17 cellular contexts compared by ENCODE assay signal in the genomic region with DNA sequence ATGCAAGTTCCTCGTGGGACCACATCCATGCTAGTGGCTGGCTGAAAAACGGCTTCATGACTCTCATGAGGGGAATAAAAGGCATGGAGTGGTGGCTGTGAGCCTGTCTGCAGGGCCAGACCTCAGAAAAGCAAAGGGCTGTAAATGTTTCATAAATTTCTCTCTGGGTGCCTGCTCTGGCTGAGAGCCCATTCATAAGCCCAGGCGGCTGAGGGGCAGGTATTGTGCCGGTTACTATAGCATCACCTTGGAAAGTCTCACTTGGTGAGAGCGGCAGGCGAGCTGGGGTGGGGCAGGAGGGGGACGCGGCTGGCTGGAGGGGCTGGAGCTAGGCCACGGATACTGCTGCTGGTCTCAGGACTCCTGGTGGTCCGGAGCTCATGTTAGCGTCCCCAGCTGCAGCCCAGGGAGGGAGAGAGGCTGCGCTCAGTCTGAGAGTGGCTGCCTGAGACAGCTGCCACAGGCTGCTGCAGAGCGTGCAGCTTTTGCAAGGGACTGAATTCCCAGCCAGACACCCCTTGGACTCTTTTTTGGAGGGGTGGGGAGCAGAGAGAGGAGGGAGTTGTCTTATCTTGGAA. TPM values are rescaled to one million over a fixed set of nuclear protein-coding genes. Genes with fewer than 3 reads are reported as not detected.
DNase-seq lines count a peak whose midpoint lies in the region; ATAC-seq, FAIRE-seq and TF ChIP-seq lines count a peak whose summit lies in the region.
"Had no signal": no experiment of that assay in that cellular context is flagged by ENCODE, and none has a peak within 500 bp of the region (broad histone marks: within the 10 kb centered on the region; RNA-seq: fewer than 3 reads in every experiment).

A gene (plus strand): TSS at position 429 of the 578 bp plus-strand sequence. CDS start 318 bp downstream, outside the sequence.

- FAIRE-seq in GM19239 (lab: Jason Lieb, UNC), result no peak
- FAIRE-seq: small intestine had no signal

- no peaks in the 10 kb centered on the region for H3K27me3 ChIP-seq in transverse colon
- H3K27me3 ChIP-seq: tibial nerve had no signal

- intact Hi-C loops in transverse colon (cut with DNase I; ENCODE audit: low total_unique reads), result no loop called here

- WGBS in transverse colon (ENCODE audit: low coverage in 1 of 2), 2 donors, result 9% methylated on average over 13 of the region's 13 CpGs; no CpG with 5 or more reads in 1 of the 2 donors

- DNase-seq in NCI-H2227 (lab: John Stamatoyannopoulos, UW; ENCODE audit: unreplicated experiment) (peak; percentile 38), NCI-H2227 treated with DMSO at 0.1 percent for 48 hours (lab: John Stamatoyannopoulos, UW) (no peak), left kidney (ENCODE audit: low read depth, low spot score) (peak; percentile 83), transverse colon (peak; percentile 13), GM19239 (ENCODE audit: insufficient read length, low spot score) (no peak), NCI-H510A treated with DMSO at 0.1 percent for 48 hours (lab: John Stamatoyannopoulos, UW) (no peak)
- DNase-seq: HCEC 1CT, immature natural killer cell, KG1, naive B cell, NCI-H2081 treated with DMSO at 0.1 percent for 48 hours, SIG-M5, small intestine, WERI-Rb-1 had no signal

- TF ChIP-seq EP300 in transverse colon (IDR thresholded peaks at IDR 0.05; ENCODE audit: low read depth), result no peak

- ATAC-seq in SK-N-SH treated with all-trans-retinoic acid at 6 μM for 48 hours (peak; percentile 51; the same call in 2 of the 3 replicates), GM18519 (IDR thresholded peaks at IDR 0.05; ENCODE audit: low FRiP score, unreplicated experiment) (no peak)

- TF ChIP-seq POLR2A in transverse colon (IDR thresholded peaks at IDR 0.05), result no peak

- no peak within 1 kb of the TSS for H3K4me3 ChIP-seq in transverse colon
- H3K4me3 ChIP-seq: tibial nerve had no signal

- in situ Hi-C loops in transverse colon (cut with MboI; ENCODE audit: low pct_ligation_motif_present in 1 of 4, low pct_unique_long_range_greater_than_20kb in 1 of 4, low sequenced_read_pairs in 3 of 4), result loop anchor here in 3 of 4 donors (25.0 kb wide), 1 partner anchor 381 kb away; no protein-coding TSS in a partner anchor

- no peak for TF ChIP-seq CTCF in transverse colon (IDR thresholded peaks at IDR 0.05)

- no peaks in the 10 kb centered on the region for H3K36me3 ChIP-seq in transverse colon
- H3K36me3 ChIP-seq: tibial nerve, WERI-Rb-1 had no signal

- peaks cover 0 to 7% (median 0%) of the 10 kb centered on the region in 4 donors for H3K4me1 ChIP-seq in transverse colon

- no peaks in the 10 kb centered on the region for H3K9me3 ChIP-seq in transverse colon
- H3K9me3 ChIP-seq: tibial nerve had no signal

- H3K27ac ChIP-seq in transverse colon, result no peak within 1 kb of the TSS
- H3K27ac ChIP-seq: tibial nerve, WERI-Rb-1 had no signal

TF ChIP-seq in SK-N-SH treated with all-trans-retinoic acid at 6 μM for 48 hours, 23 proteins besides CTCF, POLR2A, EP300 and RAD21:
- TF ChIP-seq OSR1 (CRISPR knock-in tag; IDR thresholded peaks at IDR 0.05), result no peak
- no peak for TF ChIP-seq ZNF70 (CRISPR knock-in tag; IDR thresholded peaks at IDR 0.05)
- no peak for TF ChIP-seq ZNF565 (CRISPR knock-in tag; conservative IDR thresholded peaks at IDR 0.05; ENCODE audit: low read depth)
- no peak for TF ChIP-seq ZFP30 (CRISPR knock-in tag; IDR thresholded peaks at IDR 0.05)
- no peak for TF ChIP-seq ISL1 (CRISPR knock-in tag; IDR thresholded peaks at IDR 0.05)
- TF ChIP-seq TOX (CRISPR knock-in tag; IDR thresholded peaks at IDR 0.05; ENCODE audit: borderline replicate concordance), result no peak
- TF ChIP-seq SNAI2 (CRISPR knock-in tag; IDR thresholded peaks at IDR 0.05), result no peak
- TF ChIP-seq ZFP3 (CRISPR knock-in tag; IDR thresholded peaks at IDR 0.05), result no peak
- TF ChIP-seq RARB (CRISPR knock-in tag; IDR thresholded peaks at IDR 0.05), result no peak
- TF ChIP-seq ARNTL (CRISPR knock-in tag; IDR thresholded peaks at IDR 0.05; ENCODE audit: borderline replicate concordance, low read depth), result no peak
- no peak for TF ChIP-seq ZNF8 (CRISPR knock-in tag; IDR thresholded peaks at IDR 0.05)
- no peak for TF ChIP-seq TCF4 (CRISPR knock-in tag; IDR thresholded peaks at IDR 0.05; ENCODE audit: borderline replicate concordance)
- TF ChIP-seq, protein P1, sequence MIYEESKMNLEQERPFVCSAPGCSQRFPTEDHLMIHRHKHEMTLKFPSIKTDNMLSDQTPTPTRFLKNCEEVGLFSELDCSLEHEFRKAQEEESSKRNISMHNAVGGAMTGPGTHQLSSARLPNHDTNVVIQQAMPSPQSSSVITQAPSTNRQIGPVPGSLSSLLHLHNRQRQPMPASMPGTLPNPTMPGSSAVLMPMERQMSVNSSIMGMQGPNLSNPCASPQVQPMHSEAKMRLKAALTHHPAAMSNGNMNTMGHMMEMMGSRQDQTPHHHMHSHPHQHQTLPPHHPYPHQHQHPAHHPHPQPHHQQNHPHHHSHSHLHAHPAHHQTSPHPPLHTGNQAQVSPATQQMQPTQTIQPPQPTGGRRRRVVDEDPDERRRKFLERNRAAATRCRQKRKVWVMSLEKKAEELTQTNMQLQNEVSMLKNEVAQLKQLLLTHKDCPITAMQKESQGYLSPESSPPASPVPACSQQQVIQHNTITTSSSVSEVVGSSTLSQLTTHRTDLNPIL (CRISPR knock-in tag; IDR thresholded peaks at IDR 0.05; ENCODE audit: low read depth), result no peak
- TF ChIP-seq ZC3H10 (CRISPR knock-in tag; IDR thresholded peaks at IDR 0.05), result no peak
TF ChIP-seq in SK-N-SH treated with all-trans-retinoic acid at 6 μM for 48 hours: peak in this region for 0.

RNA-seq across cellular contexts. Expression of the gene that starts here (rescaled TPM):
- total RNA-seq in transverse colon, result 10 to 100 TPM in 1 of 4 donors, 1 to 10 TPM in 3; 5.4 to 21.8 (median 7.5) TPM
- total RNA-seq: tibial nerve had no signal

Comparison
In these comparisons a context has a peak if more than half of its experiments do, and no peak if none do; other contexts are left out.
1. DNase-seq: peak in NCI-H2227 (single experiment), left kidney (single experiment) and transverse colon (single experiment); none in NCI-H2227 treated with DMSO at 0.1 percent for 48 hours (single experiment), GM19239 (single experiment) and NCI-H510A treated with DMSO at 0.1 percent for 48 hours (single experiment).